10 cellular contexts compared by ENCODE assay signal in the genomic region with DNA sequence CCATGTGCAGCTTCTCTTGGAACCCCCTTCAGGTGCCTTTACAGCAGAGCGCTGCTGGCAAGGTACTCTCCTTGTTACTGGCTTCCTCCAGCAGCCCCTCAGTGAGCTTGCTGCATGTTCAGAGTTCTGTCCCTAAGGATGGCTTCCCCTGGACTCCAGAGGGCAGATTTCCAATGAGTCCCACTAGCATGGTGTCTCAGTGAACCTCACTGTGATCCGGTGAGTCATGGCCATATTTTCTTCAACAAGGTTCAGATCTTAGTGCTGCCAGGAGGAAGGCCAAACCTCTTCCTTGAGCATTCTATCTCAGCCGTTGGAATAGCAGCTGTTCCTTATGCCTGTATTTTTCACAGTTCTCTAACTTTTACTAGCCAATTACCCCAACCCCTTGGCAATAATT.
DNase-seq lines count a peak whose midpoint lies in the region; ATAC-seq and TF ChIP-seq lines count a peak whose summit lies in the region.
"Had no signal": no experiment of that assay in that cellular context is flagged by ENCODE, and none has a peak within 500 bp of the region (broad histone marks: within the 10 kb centered on the region; RNA-seq: fewer than 3 reads in every experiment).

No MANE protein-coding gene starts in this region.

- H3K27me3 ChIP-seq in mammary epithelial cell (ENCODE audit: insufficient read depth, low read length) = no peaks in the 10 kb centered on the region
- H3K27me3 ChIP-seq: stomach had no signal

- H3K9me3 ChIP-seq in HEK293 (ENCODE audit: control insufficient read depth, insufficient read depth, low read depth, low read length) (no peaks in the 10 kb centered on the region), mammary epithelial cell (replicated peaks; ENCODE audit: insufficient read depth, low read length) (no peaks in the 10 kb centered on the region)
- H3K9me3 ChIP-seq: stomach had no signal

- TF ChIP-seq CTCF in HEK293 (tag by site-specific recombination; IDR thresholded peaks at IDR 0.05) (no peak), mammary epithelial cell (conservative IDR thresholded peaks at IDR 0.05 in 1 of 2, IDR thresholded peaks at IDR 0.05 in 1 of 2; ENCODE audit: extremely low read depth in 1 of 2, insufficient read depth in 1 of 2, low read depth in 1 of 2, low read length in 2 of 2) (no peak)

- H3K4me3 ChIP-seq in HEK293 (ENCODE audit: low read depth, low read length) = no peak overlapping the region
- H3K4me3 ChIP-seq in mammary epithelial cell (replicated peaks in 1 of 3; ENCODE audit: insufficient read depth in 1 of 3, low read depth in 2 of 3, low read length in 3 of 3) = no peak overlapping the region
- H3K4me3 ChIP-seq: BLaER1 treated with 17β-estradiol and CSF1 and Interleukin-3, amounts not matched to agents 10 nM and 100 nM; stomach had no signal

- dilution Hi-C loops in mammary epithelial cell (cut with HindIII; ENCODE audit: low sequenced_read_pairs) = no loop called here

- no peak for ATAC-seq in GM21515 (IDR thresholded peaks at IDR 0.05; ENCODE audit: unreplicated experiment)

- no peaks in the 10 kb centered on the region for H3K36me3 ChIP-seq in HEK293 (ENCODE audit: control insufficient read depth in 2 of 2, insufficient read depth in 1 of 2, low read length in 2 of 2)
- no peaks in the 10 kb centered on the region for H3K36me3 ChIP-seq in mammary epithelial cell (ENCODE audit: insufficient read depth, low read length)
- H3K36me3 ChIP-seq: BLaER1 treated with 17β-estradiol and CSF1 and Interleukin-3, amounts not matched to agents 10 nM and 100 nM; stomach had no signal

- CTCF ChIA-PET in HEK293 (lab: Yijun Ruan, JAX) = no interaction called here
- CTCF ChIA-PET in mammary epithelial cell (lab: Charles Lee; ENCODE audit: low non-redundant PET) = no interaction called here

- DNase-seq in AG08396 (ENCODE audit: low spot score) (peak; percentile 29), mammary epithelial cell (peak; percentile 4), islet precursor cell (peak; percentile 54), HuH-7.5 (ENCODE audit: low spot score) (no peak), SKM-1 treated with dmso at 0.1 percent for 144 hours (lab: John Stamatoyannopoulos, UW; ENCODE audit: unreplicated experiment) (no peak), mesenteric fat pad (ENCODE audit: low spot score) (no peak)
- DNase-seq: stomach had no signal

- H2AFZ ChIP-seq in mammary epithelial cell (ENCODE audit: low read depth, low read length) = no peak overlapping the region

- H3K4me1 ChIP-seq in HEK293 (ENCODE audit: control insufficient read depth, insufficient read depth, low read length) (0 out of 2 replicates have a peak, but pooled peaks cover 3% of the 10 kb centered on the region), mammary epithelial cell (ENCODE audit: insufficient read depth, low read length) (no peaks in the 10 kb centered on the region)
- H3K4me1 ChIP-seq: BLaER1 treated with 17β-estradiol and CSF1 and Interleukin-3, amounts not matched to agents 10 nM and 100 nM had no signal

- BruUV-seq in mammary epithelial cell (replicated peaks; lab: Mats Ljungman, UMichigan) = no TSS peak

- POLR2A ChIA-PET in HEK293 (lab: Yijun Ruan, JAX) = no interaction called here

- intact Hi-C loops in mammary epithelial cell (cut with micrococcal nuclease) = no loop called here

- peaks cover 7% of the 10 kb centered on the region for H3K79me2 ChIP-seq in mammary epithelial cell (ENCODE audit: insufficient read depth, low read length)

- H3K9ac ChIP-seq in mammary epithelial cell (ENCODE audit: insufficient read depth, low read length) = no peak overlapping the region
- H3K9ac ChIP-seq: BLaER1 treated with 17β-estradiol and CSF1 and Interleukin-3, amounts not matched to agents 10 nM and 100 nM had no signal

- in situ Hi-C loops in mammary epithelial cell (cut with MboI; ENCODE audit: low sequenced_read_pairs in 2 of 2) = no loop called here

- no peaks in the 10 kb centered on the region for H4K20me1 ChIP-seq in mammary epithelial cell (ENCODE audit: insufficient read depth, low read length)

- WGBS in mammary epithelial cell (ENCODE audit: low coverage, missing lambda C conversion rate) = 92% methylated on average over 3 of the region's 3 CpGs

- H3K27ac ChIP-seq in HEK293 (ENCODE audit: extremely low read depth, low read depth, low read length) (no peak overlapping the region), mammary epithelial cell (ENCODE audit: insufficient read depth, low read depth, low read length) (no peak overlapping the region)
- H3K27ac ChIP-seq: BLaER1 treated with 17β-estradiol and CSF1 and Interleukin-3, amounts not matched to agents 10 nM and 100 nM; stomach had no signal

- no peak overlapping the region for H3K4me2 ChIP-seq in mammary epithelial cell (ENCODE audit: insufficient read depth, low read depth, low read length)
- H3K4me2 ChIP-seq: BLaER1 treated with 17β-estradiol and CSF1 and Interleukin-3, amounts not matched to agents 10 nM and 100 nM had no signal

TF ChIP-seq in HEK293, 187 proteins besides CTCF, POLR2A, EP300 and RAD21:
- TF ChIP-seq ZNF146 (tag by site-specific recombination; IDR thresholded peaks at IDR 0.05) (no peak), ZNF558 (tag by site-specific recombination; IDR thresholded peaks at IDR 0.05) (no peak), GFI1B (tag by site-specific recombination; IDR thresholded peaks at IDR 0.05) (no peak), ZNF335 (tag by site-specific recombination; conservative IDR thresholded peaks at IDR 0.05) (no peak), ZNF341 (tag by site-specific recombination; IDR thresholded peaks at IDR 0.05; ENCODE audit: low read depth) (0 out of 2 replicates have a peak, but pooled peaks have one; percentile 29), ZBTB7A (tag by site-specific recombination; IDR thresholded peaks at IDR 0.05; ENCODE audit: low read depth) (no peak), TRIM28 (IDR thresholded peaks at IDR 0.05; ENCODE audit: borderline replicate concordance, low read length) (0 out of 2 replicates have a peak, but pooled peaks have one; percentile 34), ZNF664 (tag by site-specific recombination; IDR thresholded peaks at IDR 0.05) (no peak), ZNF155 (tag by site-specific recombination; IDR thresholded peaks at IDR 0.05) (no peak), ZNF174 (tag by site-specific recombination; IDR thresholded peaks at IDR 0.05) (no peak), YY2 (tag by site-specific recombination; IDR thresholded peaks at IDR 0.05) (no peak)
- TF ChIP-seq, protein P1, sequence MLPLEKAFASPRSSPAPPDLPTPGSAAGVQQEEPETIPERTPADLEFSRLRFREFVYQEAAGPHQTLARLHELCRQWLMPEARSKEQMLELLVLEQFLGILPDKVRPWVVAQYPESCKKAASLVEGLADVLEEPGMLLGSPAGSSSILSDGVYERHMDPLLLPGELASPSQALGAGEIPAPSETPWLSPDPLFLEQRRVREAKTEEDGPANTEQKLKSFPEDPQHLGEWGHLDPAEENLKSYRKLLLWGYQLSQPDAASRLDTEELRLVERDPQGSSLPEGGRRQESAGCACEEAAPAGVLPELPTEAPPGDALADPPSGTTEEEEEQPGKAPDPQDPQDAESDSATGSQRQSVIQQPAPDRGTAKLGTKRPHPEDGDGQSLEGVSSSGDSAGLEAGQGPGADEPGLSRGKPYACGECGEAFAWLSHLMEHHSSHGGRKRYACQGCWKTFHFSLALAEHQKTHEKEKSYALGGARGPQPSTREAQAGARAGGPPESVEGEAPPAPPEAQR (tag by site-specific recombination; IDR thresholded peaks at IDR 0.05) = no peak
- TF ChIP-seq, protein P2, sequence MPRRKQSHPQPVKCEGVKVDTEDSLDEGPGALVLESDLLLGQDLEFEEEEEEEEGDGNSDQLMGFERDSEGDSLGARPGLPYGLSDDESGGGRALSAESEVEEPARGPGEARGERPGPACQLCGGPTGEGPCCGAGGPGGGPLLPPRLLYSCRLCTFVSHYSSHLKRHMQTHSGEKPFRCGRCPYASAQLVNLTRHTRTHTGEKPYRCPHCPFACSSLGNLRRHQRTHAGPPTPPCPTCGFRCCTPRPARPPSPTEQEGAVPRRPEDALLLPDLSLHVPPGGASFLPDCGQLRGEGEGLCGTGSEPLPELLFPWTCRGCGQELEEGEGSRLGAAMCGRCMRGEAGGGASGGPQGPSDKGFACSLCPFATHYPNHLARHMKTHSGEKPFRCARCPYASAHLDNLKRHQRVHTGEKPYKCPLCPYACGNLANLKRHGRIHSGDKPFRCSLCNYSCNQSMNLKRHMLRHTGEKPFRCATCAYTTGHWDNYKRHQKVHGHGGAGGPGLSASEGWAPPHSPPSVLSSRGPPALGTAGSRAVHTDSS (tag by site-specific recombination; IDR thresholded peaks at IDR 0.05) = no peak

Comparison
In these comparisons a context has a peak if more than half of its experiments do, and no peak if none do; other contexts are left out.
1. DNase-seq: peak in AG08396 (single experiment), mammary epithelial cell (single experiment) and islet precursor cell (single experiment); none in HuH-7.5 (single experiment), SKM-1 treated with dmso at 0.1 percent for 144 hours (single experiment) and mesenteric fat pad (single experiment).